In genomic region chr18:8088626-8089025, GRCh38 we compare ENCODE assay signal across 16 cellular contexts.
"Had no signal": no experiment of that assay in that cellular context is flagged by ENCODE, and none has a peak within 500 bp of the region (broad histone marks: within the 10 kb centered on the region; RNA-seq: fewer than 3 reads in every experiment).

No MANE protein-coding gene starts in this region.

- H3K27me3 ChIP-seq: breast epithelium, esophagus squamous epithelium, pancreas, testis had no signal

- H3K9me3 ChIP-seq: breast epithelium, esophagus squamous epithelium, lower lobe of right lung, pancreas, testis had no signal

- DNase-seq: activated CD4-positive, alpha-beta T cell treated with anti-CD3 and anti-CD28 coated beads for 4 hours; activated CD8-positive, alpha-beta memory T cell treated with anti-CD3 and anti-CD28 coated beads, Interleukin-2, amount 50 U/mL, for 4 hours; activated CD8-positive, alpha-beta T cell treated with anti-CD3 and anti-CD28 coated beads for 36 hours; aorta; esophagus squamous epithelium; foreskin fibroblast; immature natural killer cell; left cardiac atrium; lower lobe of right lung; naive B cell; pancreas; stimulated activated CD4-positive, alpha-beta T cell treated with anti-CD3 and anti-CD28 coated beads, Interleukin-15, amount 100 ng/mL, for 24 hours; stimulated activated CD4-positive, alpha-beta T cell treated with anti-CD3 and anti-CD28 coated beads, Interleukin-4, amount 100 ng/mL, for 24 hours; testis had no signal

- H3K27ac Mint-ChIP-seq: activated CD8-positive, alpha-beta T cell treated with anti-CD3 and anti-CD28 coated beads for 36 hours; immature natural killer cell; naive B cell; stimulated activated naive CD8-positive, alpha-beta T cell treated with anti-CD3 and anti-CD28 coated beads, Interleukin-15, Interleukin-2, amounts not matched to agents 100 ng/mL and 50 ng/mL, for 24 hours had no signal

- H3K4me3 Mint-ChIP-seq: activated CD8-positive, alpha-beta T cell treated with anti-CD3 and anti-CD28 coated beads for 36 hours; immature natural killer cell; naive B cell; stimulated activated naive CD8-positive, alpha-beta T cell treated with anti-CD3 and anti-CD28 coated beads, Interleukin-15, Interleukin-2, amounts not matched to agents 100 ng/mL and 50 ng/mL, for 24 hours had no signal

- H3K4me1 Mint-ChIP-seq: immature natural killer cell, naive B cell had no signal

- H3K27ac ChIP-seq: breast epithelium, esophagus squamous epithelium, lower lobe of right lung, pancreas, testis had no signal

- ATAC-seq: activated CD8-positive, alpha-beta T cell treated with anti-CD3 and anti-CD28 coated beads for 36 hours; left cardiac atrium; lower lobe of right lung; pancreas had no signal

- FAIRE-seq: pancreas had no signal

- H3K9me3 Mint-ChIP-seq: activated CD8-positive, alpha-beta T cell treated with anti-CD3 and anti-CD28 coated beads for 36 hours; naive B cell; stimulated activated naive CD8-positive, alpha-beta T cell treated with anti-CD3 and anti-CD28 coated beads, Interleukin-15, Interleukin-2, amounts not matched to agents 100 ng/mL and 50 ng/mL, for 24 hours had no signal

- H3K4me3 ChIP-seq: breast epithelium, esophagus squamous epithelium, lower lobe of right lung, pancreas, testis had no signal

- H3K36me3 Mint-ChIP-seq: naive B cell had no signal

- H3K4me1 ChIP-seq: breast epithelium, lower lobe of right lung, pancreas, testis had no signal

- H3K27me3 Mint-ChIP-seq: activated CD8-positive, alpha-beta T cell treated with anti-CD3 and anti-CD28 coated beads for 36 hours; stimulated activated naive CD8-positive, alpha-beta T cell treated with anti-CD3 and anti-CD28 coated beads, Interleukin-15, Interleukin-2, amounts not matched to agents 100 ng/mL and 50 ng/mL, for 24 hours had no signal
